ENCODE assay signal across 21 cellular contexts in genomic region chr11:27611946-27612455, GRCh38.
DNase-seq lines count a peak whose midpoint lies in the region; ATAC-seq and TF ChIP-seq lines count a peak whose summit lies in the region.
"Had no signal": no experiment of that assay in that cellular context is flagged by ENCODE, and none has a peak within 500 bp of the region (broad histone marks: within the 10 kb centered on the region; RNA-seq: fewer than 3 reads in every experiment).

No MANE protein-coding gene starts in this region.

- H3K9me3 ChIP-seq in effector memory CD4-positive, alpha-beta T cell (ENCODE audit: control insufficient read depth, low read length): no peaks in the 10 kb centered on the region
- H3K9me3 ChIP-seq: HAP-1, MG63 had no signal

- H3K36me3 ChIP-seq in effector memory CD4-positive, alpha-beta T cell (ENCODE audit: control insufficient read depth, insufficient read depth, low read length): no peaks in the 10 kb centered on the region
- H3K36me3 ChIP-seq: HAP-1, MG63 had no signal

- H3K27ac ChIP-seq in effector memory CD4-positive, alpha-beta T cell (ENCODE audit: insufficient read depth, low read length, poor library complexity, severe bottlenecking): no peak overlapping the region

- H3K4me1 ChIP-seq in effector memory CD4-positive, alpha-beta T cell (ENCODE audit: control insufficient read depth, insufficient read depth, low read length, poor library complexity, severe bottlenecking): no peaks in the 10 kb centered on the region
- H3K4me1 ChIP-seq: HAP-1 had no signal

- in situ Hi-C loops in GM13977 (cut with MboI; ENCODE audit: low pct_unique_long_range_greater_than_20kb, low sequenced_read_pairs, unreplicated experiment): no loop called here

- peak; percentile 19 for DNase-seq in GM03348 (ENCODE audit: low spot score)
- peak; percentile 33 for DNase-seq in amniotic epithelial cell (ENCODE audit: low read depth)
- peak; percentile 3 for DNase-seq in fibroblast of peridontal ligament (ENCODE audit: extremely low read depth)
- DNase-seq in GM13977 (ENCODE audit: low spot score): no peak
- no peak for DNase-seq in effector memory CD4-positive, alpha-beta T cell
- DNase-seq in stimulated activated CD8-positive, alpha-beta memory T cell treated with anti-CD3 and anti-CD28 coated beads, Interleukin-4, amount 100 ng/mL, for 48 hours: no peak
- DNase-seq: CD4-positive, CD25-positive, alpha-beta regulatory T cell; DMS153; DND-41; HFFc6; KBM-7; MG63; NCI-H1105 treated with DMSO at 0.1 percent for 48 hours; NCI-H2029; NCI-H446 treated with DMSO at 0.1 percent for 48 hours; NCI-H526; Right ventricle myocardium superior; RPMI8226 had no signal

- H3K4me3 ChIP-seq in effector memory CD4-positive, alpha-beta T cell (ENCODE audit: insufficient read depth, low read depth, low read length, poor library complexity, severe bottlenecking): no peak overlapping the region
- H3K4me3 ChIP-seq: GM12878, HAP-1, MG63 had no signal

- no peak for TF ChIP-seq CTCF in GM13977 (IDR thresholded peaks at IDR 0.05; ENCODE audit: extremely low read depth, insufficient read depth, missing control alignments)

- ATAC-seq in GM21526 (IDR thresholded peaks at IDR 0.05; ENCODE audit: low FRiP score, unreplicated experiment): no peak
- ATAC-seq: GM12878 had no signal

- H3K27me3 ChIP-seq in effector memory CD4-positive, alpha-beta T cell (replicated peaks; ENCODE audit: control insufficient read depth, insufficient read depth, low read length, poor library complexity, severe bottlenecking): no peaks in the 10 kb centered on the region
- H3K27me3 ChIP-seq: MG63 had no signal

Comparison
In these comparisons a context has a peak if more than half of its experiments do, and no peak if none do; other contexts are left out.
1. DNase-seq: peak in GM03348 (single experiment), amniotic epithelial cell (single experiment) and fibroblast of peridontal ligament (single experiment); none in GM13977 (single experiment), effector memory CD4-positive, alpha-beta T cell (0 of 3) and stimulated activated CD8-positive, alpha-beta memory T cell treated with anti-CD3 and anti-CD28 coated beads, Interleukin-4, amount 100 ng/mL, for 48 hours (single experiment).